ENCODE assay signal across 16 cellular contexts in genomic region chr1:197485790-197486189, GRCh38.
A peak's percentile ranks its signal among the peaks of the same experiment; 100 is the strongest.
DNase-seq lines count a peak whose midpoint lies in the region; ATAC-seq and TF ChIP-seq lines count a peak whose summit lies in the region.
"Had no signal": no experiment of that assay in that cellular context is flagged by ENCODE, and none has a peak within 500 bp of the region (broad histone marks: within the 10 kb centered on the region; RNA-seq: fewer than 3 reads in every experiment).

No MANE protein-coding gene starts in this region.

- no peak overlapping the region for H2AFZ ChIP-seq in mesenchymal stem cell (ENCODE audit: low read depth, low read length)
- H2AFZ ChIP-seq: GM23248 had no signal

- CTCF ChIA-PET in Calu3 (lab: Charles Lee) = interaction anchor here (1.2 kb wide), 1 partner anchor 86 kb away, joined by 5 read pairs; no protein-coding TSS in a partner anchor
- CTCF ChIA-PET in HEK293T (lab: Yijun Ruan, JAX) = no interaction called here

- H2BK15ac ChIP-seq in mesenchymal stem cell (ENCODE audit: low read depth, poor library complexity, severe bottlenecking) = no peak overlapping the region

- POLR2A ChIA-PET in HEK293T (lab: Yijun Ruan, JAX) = no interaction called here

- no peak overlapping the region for H3K4me2 ChIP-seq in mesenchymal stem cell (ENCODE audit: low read length, poor library complexity, severe bottlenecking)

- DNase-seq in Calu3 (peak; percentile 45), HPDE6-E6E7 (ENCODE audit: extremely low spot score) (peak; percentile 22), RPMI8226 (peak; percentile 34), left kidney (ENCODE audit: low read depth, low spot score) (peak; percentile 5), HEK293T (ENCODE audit: extremely low spot score) (no peak), mesenchymal stem cell (no peak)
- DNase-seq: DND-41, GM23248, NCI-H2171 treated with DMSO at 0.1 percent for 48 hours, right lobe of liver, SW 1271 had no signal

- no peak overlapping the region for H2BK120ac ChIP-seq in mesenchymal stem cell (ENCODE audit: low read depth, low read length)

- H3K9me3 ChIP-seq in mesenchymal stem cell (ENCODE audit: control insufficient read depth, low read length) = peaks cover 4% of the 10 kb centered on the region
- H3K9me3 ChIP-seq: neutrophil, right lobe of liver had no signal

- H3K36me3 ChIP-seq in mesenchymal stem cell (ENCODE audit: control insufficient read depth in 1 of 2, insufficient read depth in 2 of 2, low read depth in 1 of 2, low read length in 2 of 2) = no peaks in the 10 kb centered on the region
- H3K36me3 ChIP-seq: neutrophil, right lobe of liver had no signal

- no peaks in the 10 kb centered on the region for H3K9me3 Mint-ChIP-seq in Calu3 (ENCODE audit: low read depth, unreplicated experiment)

- no peak for ATAC-seq in GM21515 (IDR thresholded peaks at IDR 0.05; ENCODE audit: unreplicated experiment)
- no peak for ATAC-seq in HG03460 (IDR thresholded peaks at IDR 0.05; ENCODE audit: unreplicated experiment)

- peak overlapping the region; percentile 90 for H3K27ac Mint-ChIP-seq in Calu3 (ENCODE audit: unreplicated experiment)
- H3K27ac Mint-ChIP-seq: B cell, memory B cell had no signal

- BruUV-seq in Calu3 (replicated peaks; lab: Mats Ljungman, UMichigan) = no TSS peak

- TF ChIP-seq CTCF in Calu3 (IDR thresholded peaks at IDR 0.05; ENCODE audit: unreplicated experiment) = no peak

- H3K27ac ChIP-seq in mesenchymal stem cell (ENCODE audit: low read length, poor library complexity, severe bottlenecking) = no peak overlapping the region
- H3K27ac ChIP-seq: GM23248, neutrophil, right lobe of liver had no signal

- no peaks in the 10 kb centered on the region for H3K79me1 ChIP-seq in mesenchymal stem cell (replicated peaks; ENCODE audit: low read length, poor library complexity, severe bottlenecking)

- peaks cover 6% of the 10 kb centered on the region for H3K36me3 Mint-ChIP-seq in Calu3 (ENCODE audit: insufficient read depth, unreplicated experiment)
- H3K36me3 Mint-ChIP-seq: memory B cell had no signal

- H3K4me1 ChIP-seq in mesenchymal stem cell (ENCODE audit: control insufficient read depth, insufficient read depth, low read depth, low read length) = no peaks in the 10 kb centered on the region
- H3K4me1 ChIP-seq: right lobe of liver had no signal

- H3K4ac ChIP-seq in mesenchymal stem cell (ENCODE audit: low read depth in 1 of 2, low read length in 2 of 2) = no peak overlapping the region

- H2BK5ac ChIP-seq in mesenchymal stem cell (ENCODE audit: low read depth, low read length, poor library complexity, severe bottlenecking) = no peak overlapping the region

- H4K8ac ChIP-seq in mesenchymal stem cell (ENCODE audit: low read length) = no peak overlapping the region

- H2AK5ac ChIP-seq in mesenchymal stem cell (ENCODE audit: low read length, severe bottlenecking) = no peak overlapping the region

- H3K23ac ChIP-seq in mesenchymal stem cell (ENCODE audit: low read length in 2 of 2) = no peak overlapping the region

- H3K18ac ChIP-seq in mesenchymal stem cell (ENCODE audit: low read depth in 1 of 2, low read length in 2 of 2) = no peak overlapping the region

- no peak overlapping the region for H4K91ac ChIP-seq in mesenchymal stem cell (ENCODE audit: low read length)

- 81% methylated on average over 3 of the region's 3 CpGs for WGBS in mesenchymal stem cell

- H3K4me3 Mint-ChIP-seq in Calu3 (ENCODE audit: low read depth, unreplicated experiment) = no peak overlapping the region
- H3K4me3 Mint-ChIP-seq: B cell, memory B cell had no signal

- no peak overlapping the region for H3K9ac ChIP-seq in mesenchymal stem cell (ENCODE audit: low read length)
- H3K9ac ChIP-seq: GM23248 had no signal

- no peaks in the 10 kb centered on the region for H3K27me3 ChIP-seq in mesenchymal stem cell (ENCODE audit: control insufficient read depth in 1 of 2, insufficient read depth in 1 of 2, low read length in 2 of 2)
- H3K27me3 ChIP-seq: neutrophil, right lobe of liver had no signal

- H2BK12ac ChIP-seq in mesenchymal stem cell (ENCODE audit: low read length in 2 of 2) = no peak overlapping the region

- peaks cover 22% of the 10 kb centered on the region for H3K4me1 Mint-ChIP-seq in Calu3 (ENCODE audit: low read depth, unreplicated experiment)
- H3K4me1 Mint-ChIP-seq: B cell, memory B cell had no signal

- H3K27me3 Mint-ChIP-seq in Calu3 (ENCODE audit: unreplicated experiment) = no peaks in the 10 kb centered on the region

- no peak overlapping the region for H3K4me3 ChIP-seq in mesenchymal stem cell (ENCODE audit: insufficient read depth in 1 of 2, low read depth in 1 of 2, low read length in 2 of 2)
- H3K4me3 ChIP-seq: GM23248, right lobe of liver had no signal

- intact Hi-C loops in Calu3 (cut with micrococcal nuclease; ENCODE audit: unreplicated experiment) = no loop called here

- H3K14ac ChIP-seq in mesenchymal stem cell (ENCODE audit: low read length in 2 of 2) = no peak overlapping the region

TF ChIP-seq in HEK293T, 16 proteins besides CTCF, POLR2A, EP300 and RAD21:
- TF ChIP-seq ZNF384 (IDR thresholded peaks at IDR 0.05) = no peak
- TF ChIP-seq PKNOX1 (IDR thresholded peaks at IDR 0.05) = no peak
- no peak for TF ChIP-seq NFRKB (IDR thresholded peaks at IDR 0.05)
- no peak for TF ChIP-seq TARDBP (IDR thresholded peaks at IDR 0.05)
- no peak for TF ChIP-seq SP1 (IDR thresholded peaks at IDR 0.05)
- no peak for TF ChIP-seq HDGF (IDR thresholded peaks at IDR 0.05; ENCODE audit: borderline replicate concordance)
- no peak for TF ChIP-seq ARNT (IDR thresholded peaks at IDR 0.05)
- TF ChIP-seq LEF1 (IDR thresholded peaks at IDR 0.05; ENCODE audit: borderline replicate concordance) = no peak
- no peak for TF ChIP-seq ELF4 (IDR thresholded peaks at IDR 0.05)
- no peak for TF ChIP-seq FOXM1 (IDR thresholded peaks at IDR 0.05; ENCODE audit: borderline replicate concordance)
- TF ChIP-seq FOXK2 (IDR thresholded peaks at IDR 0.05) = no peak
- TF ChIP-seq L3MBTL2 (conservative IDR thresholded peaks at IDR 0.05) = no peak
- TF ChIP-seq SUZ12 (IDR thresholded peaks at IDR 0.05) = no peak
- TF ChIP-seq CTBP1 (IDR thresholded peaks at IDR 0.05; ENCODE audit: borderline replicate concordance) = no peak
- TF ChIP-seq BHLHE40 (IDR thresholded peaks at IDR 0.05; ENCODE audit: borderline replicate concordance) = no peak
- TF ChIP-seq FOXA1 (IDR thresholded peaks at IDR 0.05) = no peak

Comparison
In these comparisons a context has a peak if more than half of its experiments do, and no peak if none do; other contexts are left out.
1. DNase-seq: peak in Calu3 (single experiment), HPDE6-E6E7 (single experiment), RPMI8226 (single experiment) and left kidney (single experiment); none in HEK293T (single experiment) and mesenchymal stem cell (single experiment).